In the genomic region with DNA sequence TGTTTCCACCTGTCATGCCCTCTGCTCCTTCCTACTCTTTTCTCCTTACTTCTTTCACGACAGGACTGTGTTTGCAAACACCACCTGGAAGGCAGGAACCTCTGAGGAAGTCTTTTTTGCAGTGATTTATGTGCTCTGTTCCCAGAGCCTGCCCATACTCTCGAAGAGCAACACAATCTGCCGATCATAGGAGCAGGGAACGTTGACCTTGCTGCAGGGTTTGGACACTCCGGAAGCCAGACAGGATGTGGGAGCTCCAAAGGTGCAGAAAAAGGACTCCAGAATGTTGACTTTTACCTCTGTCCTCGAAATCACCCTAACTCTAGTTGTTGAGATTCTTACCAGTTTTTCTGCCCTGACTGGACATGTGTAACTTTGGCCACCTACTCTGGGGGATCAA, we compare ENCODE assay signal across 26 cellular contexts. TPM values are rescaled to one million over a fixed set of nuclear protein-coding genes. Genes with fewer than 3 reads are reported as not detected.
"Had no signal": no experiment of that assay in that cellular context is flagged by ENCODE, and none has a peak within 500 bp of the region (broad histone marks: within the 10 kb centered on the region; RNA-seq: fewer than 3 reads in every experiment).

No MANE protein-coding gene starts in this region.

- H3K4me3 ChIP-seq: colonic mucosa, esophagus muscularis mucosa, gastroesophageal sphincter, heart left ventricle, hepatocyte, left lung, lower lobe of right lung, mucosa of descending colon had no signal

- H3K27me3 ChIP-seq: colonic mucosa, foreskin keratinocyte, heart left ventricle, hepatocyte, left lung had no signal

- ATAC-seq: effector memory CD8-positive, alpha-beta T cell; foreskin keratinocyte; gastroesophageal sphincter; heart left ventricle; left colon; left lung; left ventricle myocardium superior; lower lobe of right lung; mucosa of descending colon had no signal

- H3K27ac ChIP-seq: colonic mucosa, esophagus muscularis mucosa, foreskin keratinocyte, gastroesophageal sphincter, heart left ventricle, hepatocyte, left lung, lower lobe of right lung had no signal

- H3K4me1 ChIP-seq: colonic mucosa, esophagus muscularis mucosa, foreskin keratinocyte, gastroesophageal sphincter, heart left ventricle, left lung, lower lobe of right lung had no signal

- H3K9me3 ChIP-seq: colonic mucosa, esophagus muscularis mucosa, gastroesophageal sphincter, heart left ventricle, left lung, lower lobe of right lung, mucosa of descending colon had no signal

- H3K36me3 ChIP-seq: colonic mucosa, esophagus muscularis mucosa, gastroesophageal sphincter, heart left ventricle, left lung, lower lobe of right lung had no signal

- DNase-seq: colonic mucosa; cortex of kidney; effector CD8-positive, alpha-beta T cell; effector memory CD8-positive, alpha-beta T cell; foreskin keratinocyte; heart left ventricle; hypothalamus; immature natural killer cell; islet precursor cell; kidney; kidney glomerular epithelial cell; left colon; left lung; left ventricle myocardium superior; lower lobe of right lung; mesenchymal stem cell; mucosa of descending colon had no signal

- H3K36me3 Mint-ChIP-seq: immature natural killer cell, mesothelial cell of epicardium had no signal

- H3K27ac Mint-ChIP-seq: dendritic cell treated with granulocyte-macrophage colony-stimulating factor and Interleukin-4, amounts not matched to agents 40 ng/mL and 50 ng/mL, for 4 days; effector memory CD8-positive, alpha-beta T cell; immature natural killer cell; mesothelial cell of epicardium had no signal

- H3K4me1 Mint-ChIP-seq: immature natural killer cell, mesothelial cell of epicardium had no signal

- H3K9me3 Mint-ChIP-seq: effector memory CD8-positive, alpha-beta T cell; immature natural killer cell had no signal

- H3K4me3 Mint-ChIP-seq: dendritic cell treated with granulocyte-macrophage colony-stimulating factor and Interleukin-4, amounts not matched to agents 40 ng/mL and 50 ng/mL, for 4 days; effector memory CD8-positive, alpha-beta T cell; immature natural killer cell; mesothelial cell of epicardium had no signal

RNA-seq across cellular contexts. Expression of gene SCGB2B2, which starts 48.4 kb away (rescaled TPM):
- total RNA-seq: dermis microvascular lymphatic vessel endothelial cell, epithelial cell of proximal tubule, foreskin keratinocyte, lung microvascular endothelial cell had no signal
- polyA plus RNA-seq: fibroblast of lung, foreskin keratinocyte, hepatocyte had no signal
